Comparison of ENCODE assay signal across 1 cellular context in the genomic region with DNA sequence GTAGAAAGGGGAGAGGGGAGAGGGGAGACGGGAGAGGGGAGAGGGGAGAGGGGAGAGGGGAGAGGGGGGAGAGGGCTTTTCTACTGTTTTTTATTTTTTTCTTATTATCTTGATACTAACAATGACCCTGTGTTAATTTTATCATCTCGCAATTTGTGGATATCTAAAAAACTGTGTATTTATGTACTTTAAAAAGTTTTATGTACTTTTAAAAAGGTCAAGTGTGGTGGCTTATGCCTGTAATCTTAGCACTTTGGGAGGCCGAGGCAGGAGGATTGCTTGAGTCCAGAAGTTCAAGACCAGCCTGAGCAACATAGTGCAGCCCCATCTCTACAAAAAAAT.
TF ChIP-seq lines count a peak whose summit lies in the region.

No MANE protein-coding gene starts in this region.

TF ChIP-seq in IMR-90, 13 proteins besides CTCF, POLR2A, EP300 and RAD21:
- TF ChIP-seq, protein P1, sequence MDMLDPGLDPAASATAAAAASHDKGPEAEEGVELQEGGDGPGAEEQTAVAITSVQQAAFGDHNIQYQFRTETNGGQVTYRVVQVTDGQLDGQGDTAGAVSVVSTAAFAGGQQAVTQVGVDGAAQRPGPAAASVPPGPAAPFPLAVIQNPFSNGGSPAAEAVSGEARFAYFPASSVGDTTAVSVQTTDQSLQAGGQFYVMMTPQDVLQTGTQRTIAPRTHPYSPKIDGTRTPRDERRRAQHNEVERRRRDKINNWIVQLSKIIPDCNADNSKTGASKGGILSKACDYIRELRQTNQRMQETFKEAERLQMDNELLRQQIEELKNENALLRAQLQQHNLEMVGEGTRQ (IDR thresholded peaks at IDR 0.05; ENCODE audit: low read depth, low read length) = no peak
- TF ChIP-seq FOS (IDR thresholded peaks at IDR 0.05; ENCODE audit: low read depth, low read length) (no peak), SMC3 (IDR thresholded peaks at IDR 0.05; ENCODE audit: low read depth, low read length) (no peak), CEBPB (IDR thresholded peaks at IDR 0.05; ENCODE audit: low read depth, low read length) (no peak), RCOR1 (IDR thresholded peaks at IDR 0.05; ENCODE audit: insufficient replicate concordance, low read length) (no peak), BHLHE40 (IDR thresholded peaks at IDR 0.05; ENCODE audit: low read depth, low read length) (no peak), CHD1 (IDR thresholded peaks at IDR 0.05; ENCODE audit: low read depth, low read length) (no peak), MXI1 (IDR thresholded peaks at IDR 0.05; ENCODE audit: borderline replicate concordance, low read depth, low read length) (no peak), RFX5 (IDR thresholded peaks at IDR 0.05; ENCODE audit: low read depth, low read length) (no peak), MAZ (IDR thresholded peaks at IDR 0.05; ENCODE audit: borderline replicate concordance, low read depth, low read length) (no peak), MAFK (IDR thresholded peaks at IDR 0.05; ENCODE audit: low read depth, low read length) (no peak), NFE2L2 (IDR thresholded peaks at IDR 0.05; ENCODE audit: low read depth, low read length) (no peak)
- TF ChIP-seq, protein P2, sequence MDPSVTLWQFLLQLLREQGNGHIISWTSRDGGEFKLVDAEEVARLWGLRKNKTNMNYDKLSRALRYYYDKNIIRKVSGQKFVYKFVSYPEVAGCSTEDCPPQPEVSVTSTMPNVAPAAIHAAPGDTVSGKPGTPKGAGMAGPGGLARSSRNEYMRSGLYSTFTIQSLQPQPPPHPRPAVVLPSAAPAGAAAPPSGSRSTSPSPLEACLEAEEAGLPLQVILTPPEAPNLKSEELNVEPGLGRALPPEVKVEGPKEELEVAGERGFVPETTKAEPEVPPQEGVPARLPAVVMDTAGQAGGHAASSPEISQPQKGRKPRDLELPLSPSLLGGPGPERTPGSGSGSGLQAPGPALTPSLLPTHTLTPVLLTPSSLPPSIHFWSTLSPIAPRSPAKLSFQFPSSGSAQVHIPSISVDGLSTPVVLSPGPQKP (IDR thresholded peaks at IDR 0.05; ENCODE audit: borderline replicate concordance, low read depth, low read length) = no peak
